ENCODE assay signal across 9 cellular contexts in genomic region chr9:4640027-4640426, GRCh38. TPM values are rescaled to one million over a fixed set of nuclear protein-coding genes. Genes with fewer than 3 reads are reported as not detected.
A peak's percentile ranks its signal among the peaks of the same experiment; 100 is the strongest.
DNase-seq lines count a peak whose midpoint lies in the region; ATAC-seq and TF ChIP-seq lines count a peak whose summit lies in the region.
"Had no signal": no experiment of that assay in that cellular context is flagged by ENCODE, and none has a peak within 500 bp of the region (broad histone marks: within the 10 kb centered on the region; RNA-seq: fewer than 3 reads in every experiment).

No MANE protein-coding gene starts in this region.

- H3K9ac ChIP-seq in PC-3 (ENCODE audit: low read length): no peak overlapping the region

- no peaks in the 10 kb centered on the region for H3K36me3 Mint-ChIP-seq in brain
- H3K36me3 Mint-ChIP-seq in nephron (ENCODE audit: low read depth): no peaks in the 10 kb centered on the region

- no peaks in the 10 kb centered on the region for H4K20me1 ChIP-seq in PC-3 (ENCODE audit: low read length)

- no peak overlapping the region for H3K4me2 ChIP-seq in PC-3 (ENCODE audit: low read length)

- no peak overlapping the region for H3K27ac Mint-ChIP-seq in brain
- no peak overlapping the region for H3K27ac Mint-ChIP-seq in nephron
- H3K27ac Mint-ChIP-seq: dendritic cell treated with granulocyte-macrophage colony-stimulating factor and Interleukin-4, amounts not matched to agents 40 ng/mL and 50 ng/mL, for 4 days had no signal

- H3K27me3 ChIP-seq in PC-3 (ENCODE audit: low read length): no peaks in the 10 kb centered on the region

- H3K4me1 Mint-ChIP-seq in brain (no peaks in the 10 kb centered on the region), nephron (no peaks in the 10 kb centered on the region)

- H3K79me2 ChIP-seq in PC-3 (ENCODE audit: low read length): no peaks in the 10 kb centered on the region

- CTCF ChIA-PET in PC-3 (lab: Charles Lee): interaction anchor here (1.0 kb wide), 1 partner anchor 130 kb away, joined by 3 read pairs; no protein-coding TSS in a partner anchor

- no peaks in the 10 kb centered on the region for H3K9me3 Mint-ChIP-seq in brain
- no peaks in the 10 kb centered on the region for H3K9me3 Mint-ChIP-seq in nephron
- H3K9me3 Mint-ChIP-seq: dendritic cell treated with granulocyte-macrophage colony-stimulating factor and Interleukin-4, amounts not matched to agents 40 ng/mL and 50 ng/mL, for 4 days had no signal

- no peak overlapping the region for H3K4me3 ChIP-seq in PC-3 (ENCODE audit: low read length)

- intact Hi-C loops in PC-3 (cut with micrococcal nuclease): loop anchor here (1.0 kb wide), 1 partner anchor 257 kb away; no protein-coding TSS in a partner anchor

- peaks cover 8% of the 10 kb centered on the region for H3K27me3 Mint-ChIP-seq in brain
- H3K27me3 Mint-ChIP-seq in nephron (ENCODE audit: low read depth): peaks cover 10% of the 10 kb centered on the region

- 0 out of 2 replicates have a peak, but pooled peaks have one; percentile 27 for ATAC-seq in PC-3
- no peak for ATAC-seq in GM19023 (IDR thresholded peaks at IDR 0.05; ENCODE audit: unreplicated experiment)

- H2AFZ ChIP-seq in PC-3 (ENCODE audit: low read length): no peak overlapping the region

- H3K9me3 ChIP-seq in PC-3 (ENCODE audit: low read length): no peaks in the 10 kb centered on the region

- no peak overlapping the region for H3K27ac ChIP-seq in PC-3 (ENCODE audit: low read length)

- H3K36me3 ChIP-seq in PC-3 (ENCODE audit: low read depth, low read length): no peaks in the 10 kb centered on the region

- H3K4me1 ChIP-seq in PC-3 (ENCODE audit: insufficient read depth, low read length): no peaks in the 10 kb centered on the region

- H3K9me2 ChIP-seq in PC-3 (replicated peaks; ENCODE audit: low read length): no peaks in the 10 kb centered on the region

- POLR2A ChIA-PET in PC-3 (lab: Charles Lee; ENCODE audit: unreplicated experiment): no interaction called here

- H3K4me3 Mint-ChIP-seq in brain (no peak overlapping the region), nephron (no peak overlapping the region)
- H3K4me3 Mint-ChIP-seq: dendritic cell treated with granulocyte-macrophage colony-stimulating factor and Interleukin-4, amounts not matched to agents 40 ng/mL and 50 ng/mL, for 4 days had no signal

- H3F3A ChIP-seq in PC-3 (ENCODE audit: low read length, unreplicated experiment): no peaks in the 10 kb centered on the region

- 0 out of 2 replicates have a peak, but pooled peaks have one; percentile 11 for TF ChIP-seq CTCF in GM12874 (IDR thresholded peaks at IDR 0.05; ENCODE audit: insufficient read depth, low read depth, low read length)
- TF ChIP-seq CTCF in PC-3 (conservative IDR thresholded peaks at IDR 0.05; ENCODE audit: low read depth, low read length): peak; percentile 56
- peak; percentile 70 to 79 for TF ChIP-seq CTCF in brain (conservative IDR thresholded peaks at IDR 0.05)
- TF ChIP-seq CTCF in nephron (IDR thresholded peaks at IDR 0.05; ENCODE audit: unreplicated experiment in 3 of 3): peak; percentile 52 to 60 (median 58)

- BruUV-seq in PC-3 (replicated peaks; lab: Mats Ljungman, UMichigan): no TSS peak

- DNase-seq in AG08395 (ENCODE audit: low spot score) (peak; percentile 13), PC-3 (peak; percentile 27), 8988T (no peak), NCI-H446 treated with DMSO at 0.1 percent for 48 hours (lab: John Stamatoyannopoulos, UW) (no peak)

RNA-seq across cellular contexts. Expression of gene PLPP6, which starts 22.1 kb away (rescaled TPM):
- total RNA-seq in PC-3 (2014; rRNA removed): 3.6 and 4.0 TPM in 2 replicates
- 6.8 TPM for polyA plus RNA-seq in brain (ENCODE audit: insufficient read depth, low read depth, low replicate concordance)

RNA-seq across cellular contexts. Expression of gene SPATA6L, which starts 26.3 kb away (rescaled TPM):
- 1.4 TPM in 1 of 2 replicates, not detected in the other for total RNA-seq in PC-3 (2014; rRNA removed)
- 1.0 TPM for polyA plus RNA-seq in brain (ENCODE audit: insufficient read depth, low read depth, low replicate concordance)

RNA-seq across cellular contexts. Expression of gene CDC37L1, which starts 39.3 kb away (rescaled TPM):
- 5.1 and 7.8 TPM in 2 replicates for total RNA-seq in PC-3 (2014; rRNA removed)
- 7.1 TPM for polyA plus RNA-seq in brain (ENCODE audit: insufficient read depth, low read depth, low replicate concordance)

Comparison
In these comparisons a context has a peak if more than half of its experiments do, and no peak if none do; other contexts are left out.
1. DNase-seq: peak in AG08395 (single experiment) and PC-3 (single experiment); none in 8988T (single experiment) and NCI-H446 treated with DMSO at 0.1 percent for 48 hours (single experiment).
2. CTCF ChIP-seq: peak in every context shown above with its lines; median percentile 74 in brain; 58 in nephron; 56 in PC-3; 11 in GM12874.